ENCODE assay signal across 11 cellular contexts in genomic region chr19:49613374-49613773, GRCh38. TPM values are rescaled to one million over a fixed set of nuclear protein-coding genes. Genes with fewer than 3 reads are reported as not detected.
DNase-seq lines count a peak whose midpoint lies in the region; ATAC-seq lines count a peak whose summit lies in the region.
"Had no signal": no experiment of that assay in that cellular context is flagged by ENCODE, and none has a peak within 500 bp of the region (broad histone marks: within the 10 kb centered on the region; RNA-seq: fewer than 3 reads in every experiment).

No MANE protein-coding gene starts in this region.

- no peak overlapping the region for H3K4me3 Mint-ChIP-seq in activated CD8-positive, alpha-beta T cell treated with anti-CD3 and anti-CD28 coated beads, Interleukin-2, amount 10 ng/mL, durations not matched to agents 7 days and 5 days
- H3K4me3 Mint-ChIP-seq in T-helper 2 cell treated with Interferon-gamma antibody and Interleukin-4, amounts not matched to agents 5 μg/mL and 100 μg/mL, for 36 hours = no peak overlapping the region
- H3K4me3 Mint-ChIP-seq: activated CD4-positive, alpha-beta T cell treated with anti-CD3 and anti-CD28 coated beads, Interleukin-2, amount 10 ng/mL, durations not matched to agents 7 days and 5 days had no signal

- peaks cover 49% of the 10 kb centered on the region for H3K36me3 Mint-ChIP-seq in activated CD8-positive, alpha-beta T cell treated with anti-CD3 and anti-CD28 coated beads, Interleukin-2, amount 10 ng/mL, durations not matched to agents 7 days and 5 days (ENCODE audit: low read depth)
- peaks cover 46% of the 10 kb centered on the region for H3K36me3 Mint-ChIP-seq in T-helper 2 cell treated with Interferon-gamma antibody and Interleukin-4, amounts not matched to agents 5 μg/mL and 100 μg/mL, for 36 hours (ENCODE audit: low read depth)

- CTCF ChIA-PET in activated CD8-positive, alpha-beta T cell treated with anti-CD3 and anti-CD28 coated beads, Interleukin-2, amount 10 ng/mL, durations not matched to agents 7 days and 5 days (lab: Charles Lee) = no interaction called here

- no peaks in the 10 kb centered on the region for H3K27me3 Mint-ChIP-seq in activated CD8-positive, alpha-beta T cell treated with anti-CD3 and anti-CD28 coated beads, Interleukin-2, amount 10 ng/mL, durations not matched to agents 7 days and 5 days (ENCODE audit: low read depth)
- no peaks in the 10 kb centered on the region for H3K27me3 Mint-ChIP-seq in T-helper 2 cell treated with Interferon-gamma antibody and Interleukin-4, amounts not matched to agents 5 μg/mL and 100 μg/mL, for 36 hours (ENCODE audit: low read depth)
- H3K27me3 Mint-ChIP-seq: activated CD4-positive, alpha-beta T cell treated with anti-CD3 and anti-CD28 coated beads, Interleukin-2, amount 10 ng/mL, durations not matched to agents 7 days and 5 days had no signal

- peaks cover 15% of the 10 kb centered on the region for H3K4me1 Mint-ChIP-seq in activated CD8-positive, alpha-beta T cell treated with anti-CD3 and anti-CD28 coated beads, Interleukin-2, amount 10 ng/mL, durations not matched to agents 7 days and 5 days (ENCODE audit: low read depth)
- H3K4me1 Mint-ChIP-seq in T-helper 2 cell treated with Interferon-gamma antibody and Interleukin-4, amounts not matched to agents 5 μg/mL and 100 μg/mL, for 36 hours (ENCODE audit: low read depth) = peaks cover 3% of the 10 kb centered on the region

- peak; percentile 32 for DNase-seq in AG20443 (ENCODE audit: low spot score)
- peak; percentile 41 for DNase-seq in HS-27A (ENCODE audit: low read depth)
- DNase-seq in activated CD8-positive, alpha-beta T cell treated with anti-CD3 and anti-CD28 coated beads, Interleukin-2, amount 10 ng/mL, durations not matched to agents 7 days and 5 days = no peak
- DNase-seq in left colon = no peak
- no peak for DNase-seq in T-helper 2 cell treated with Interferon-gamma antibody and Interleukin-4, amounts not matched to agents 5 μg/mL and 100 μg/mL, for 36 hours (ENCODE audit: low spot score)
- no peak for DNase-seq in medulla oblongata (ENCODE audit: extremely low spot score)
- DNase-seq: activated CD4-positive, alpha-beta T cell treated with anti-CD3 and anti-CD28 coated beads, Interleukin-2, amount 10 ng/mL, durations not matched to agents 7 days and 5 days; hypothalamus; NCI-H187 had no signal

- no peak for ATAC-seq in activated CD8-positive, alpha-beta T cell treated with anti-CD3 and anti-CD28 coated beads, Interleukin-2, amount 10 ng/mL, durations not matched to agents 7 days and 5 days
- peak; percentile 46 for ATAC-seq in left colon
- ATAC-seq in HG02678 (IDR thresholded peaks at IDR 0.05; ENCODE audit: unreplicated experiment) = no peak
- ATAC-seq in HG02623 (IDR thresholded peaks at IDR 0.05; ENCODE audit: unreplicated experiment) = no peak

- intact Hi-C loops in left colon (cut with DNase I, micrococcal nuclease) = no loop called here

- POLR2A ChIA-PET in activated CD8-positive, alpha-beta T cell treated with anti-CD3 and anti-CD28 coated beads, Interleukin-2, amount 10 ng/mL, durations not matched to agents 7 days and 5 days (lab: Charles Lee) = no interaction called here

- no peaks in the 10 kb centered on the region for H3K9me3 Mint-ChIP-seq in activated CD8-positive, alpha-beta T cell treated with anti-CD3 and anti-CD28 coated beads, Interleukin-2, amount 10 ng/mL, durations not matched to agents 7 days and 5 days (ENCODE audit: insufficient read depth)
- no peaks in the 10 kb centered on the region for H3K9me3 Mint-ChIP-seq in T-helper 2 cell treated with Interferon-gamma antibody and Interleukin-4, amounts not matched to agents 5 μg/mL and 100 μg/mL, for 36 hours
- H3K9me3 Mint-ChIP-seq: activated CD4-positive, alpha-beta T cell treated with anti-CD3 and anti-CD28 coated beads, Interleukin-2, amount 10 ng/mL, durations not matched to agents 7 days and 5 days had no signal

- peak overlapping the region; percentile 60 for H3K27ac Mint-ChIP-seq in activated CD8-positive, alpha-beta T cell treated with anti-CD3 and anti-CD28 coated beads, Interleukin-2, amount 10 ng/mL, durations not matched to agents 7 days and 5 days
- no peak overlapping the region for H3K27ac Mint-ChIP-seq in T-helper 2 cell treated with Interferon-gamma antibody and Interleukin-4, amounts not matched to agents 5 μg/mL and 100 μg/mL, for 36 hours

RNA-seq across cellular contexts. Expression of gene PRR12, which starts 22.4 kb away (rescaled TPM):
- 10 to 100 TPM; 39.4 to 39.9 TPM for total RNA-seq in activated CD8-positive, alpha-beta T cell treated with anti-CD3 and anti-CD28 coated beads, Interleukin-2, amount 10 ng/mL, durations not matched to agents 7 days and 5 days
- total RNA-seq in left colon = 10 to 100 TPM; 20.5 to 26.4 TPM

RNA-seq across cellular contexts. Expression of gene RRAS, which starts 26.6 kb away (rescaled TPM):
- 1 to 10 TPM; 8.1 to 8.4 TPM for total RNA-seq in activated CD8-positive, alpha-beta T cell treated with anti-CD3 and anti-CD28 coated beads, Interleukin-2, amount 10 ng/mL, durations not matched to agents 7 days and 5 days
- total RNA-seq in left colon = 10 to 100 TPM; 41.7 to 76.6 TPM

RNA-seq across cellular contexts. Expression of gene SCAF1, which starts 28.6 kb away (rescaled TPM):
- 10 to 100 TPM; 61.0 to 64.1 TPM for total RNA-seq in activated CD8-positive, alpha-beta T cell treated with anti-CD3 and anti-CD28 coated beads, Interleukin-2, amount 10 ng/mL, durations not matched to agents 7 days and 5 days
- total RNA-seq in left colon = 10 to 100 TPM; 60.9 to 62.7 TPM

RNA-seq across cellular contexts. Expression of gene PRRG2, which starts 32.3 kb away (rescaled TPM):
- 1 to 10 TPM; 1.5 to 1.9 TPM for total RNA-seq in activated CD8-positive, alpha-beta T cell treated with anti-CD3 and anti-CD28 coated beads, Interleukin-2, amount 10 ng/mL, durations not matched to agents 7 days and 5 days
- total RNA-seq in left colon = 10 to 100 TPM; 22.4 to 26.1 TPM

RNA-seq across cellular contexts. Expression of gene NOSIP, which starts 33.0 kb away (rescaled TPM):
- total RNA-seq in activated CD8-positive, alpha-beta T cell treated with anti-CD3 and anti-CD28 coated beads, Interleukin-2, amount 10 ng/mL, durations not matched to agents 7 days and 5 days = 100 to 1,000 TPM; 147 to 159 TPM
- 10 to 100 TPM; 62.8 to 66.4 TPM for total RNA-seq in left colon

Comparison
In these comparisons a context has a peak if more than half of its experiments do, and no peak if none do; other contexts are left out.
1. DNase-seq: peak in AG20443 (single experiment) and HS-27A (single experiment); none in activated CD8-positive, alpha-beta T cell treated with anti-CD3 and anti-CD28 coated beads, Interleukin-2, amount 10 ng/mL, durations not matched to agents 7 days and 5 days (single experiment), left colon (0 of 2), T-helper 2 cell treated with Interferon-gamma antibody and Interleukin-4, amounts not matched to agents 5 μg/mL and 100 μg/mL, for 36 hours (single experiment) and medulla oblongata (single experiment).
2. RNA of gene RRAS, which starts 26.6 kb away (total RNA-seq): 41.7 to 76.6 TPM in left colon; 8.1 to 8.4 TPM in activated CD8-positive, alpha-beta T cell treated with anti-CD3 and anti-CD28 coated beads, Interleukin-2, amount 10 ng/mL, durations not matched to agents 7 days and 5 days; every median in the first group is over 4 times any median in the second.